ENCODE assay signal across 13 cellular contexts in the genomic region with DNA sequence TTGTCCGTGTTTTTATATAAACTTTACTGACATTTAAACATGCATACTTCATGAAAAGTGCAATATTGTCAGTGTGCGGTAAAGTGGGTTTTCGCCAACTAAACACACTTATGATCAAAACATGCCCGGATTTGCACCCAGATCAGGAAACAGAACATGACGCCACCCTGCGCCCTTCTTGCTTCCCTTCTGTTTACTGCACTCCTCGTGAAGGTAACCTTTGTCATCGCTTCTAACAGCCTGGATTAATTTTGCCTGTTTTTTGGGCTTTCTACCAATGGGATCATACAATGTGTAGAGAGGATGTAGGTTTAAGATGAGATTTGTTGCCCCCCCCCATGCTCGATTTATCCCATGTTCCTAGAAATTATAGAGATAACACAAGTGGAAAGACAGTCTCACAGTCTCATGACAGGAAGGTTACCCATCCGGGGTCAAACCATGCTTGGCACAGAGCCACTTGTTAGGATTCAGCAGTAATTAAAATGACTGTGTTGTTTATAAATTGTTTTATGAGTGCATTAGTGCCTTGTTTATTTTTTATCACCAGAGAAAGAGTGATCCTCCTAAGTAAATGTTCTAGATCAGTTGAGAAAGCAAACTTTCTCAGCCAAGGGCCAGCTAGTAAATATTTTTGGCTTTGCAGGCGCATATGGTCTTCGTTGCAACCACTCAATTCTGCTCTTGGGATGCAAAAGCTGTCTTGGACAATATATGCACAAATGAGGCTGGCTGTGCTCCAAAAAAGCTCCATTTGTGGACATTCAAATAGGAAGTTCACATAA.
DNase-seq lines count a peak whose midpoint lies in the region; ATAC-seq and TF ChIP-seq lines count a peak whose summit lies in the region.
"Had no signal": no experiment of that assay in that cellular context is flagged by ENCODE, and none has a peak within 500 bp of the region (broad histone marks: within the 10 kb centered on the region; RNA-seq: fewer than 3 reads in every experiment).

No MANE protein-coding gene starts in this region.

- no peaks in the 10 kb centered on the region for H3K27me3 Mint-ChIP-seq in activated T-cell treated with anti-CD3 and anti-CD28 coated beads, Interleukin-2, amount 50 U/mL, for 24 hours
- H3K27me3 Mint-ChIP-seq in activated T-cell treated with anti-CD3 and anti-CD28 coated beads, Interleukin-2, amount 50 U/mL, for 4 hours (ENCODE audit: low read depth) = no peaks in the 10 kb centered on the region
- H3K27me3 Mint-ChIP-seq: activated CD4-positive, alpha-beta memory T cell treated with anti-CD3 and anti-CD28 coated beads for 36 hours had no signal

- H3K4me1 ChIP-seq in hepatocyte (ENCODE audit: insufficient read depth) (peaks cover 14% of the 10 kb centered on the region), thoracic aorta (ENCODE audit: control insufficient read depth in 1 of 2, low read depth in 2 of 2) (peaks cover 15 to 23% of the 10 kb centered on the region in 2 donors)

- no peak overlapping the region for H2AFZ ChIP-seq in hepatocyte

- H3K9me3 ChIP-seq in hepatocyte (ENCODE audit: low read depth) (no peaks in the 10 kb centered on the region), thoracic aorta (no peaks in the 10 kb centered on the region)
- H3K9me3 ChIP-seq: neutrophil had no signal

- no peak overlapping the region for H3K4me3 ChIP-seq in hepatocyte
- H3K4me3 ChIP-seq in thoracic aorta = peak overlapping the region; percentile 20

- peaks cover 2% of the 10 kb centered on the region for H3K9me3 Mint-ChIP-seq in activated T-cell treated with anti-CD3 and anti-CD28 coated beads, Interleukin-2, amount 50 U/mL, for 24 hours
- no peaks in the 10 kb centered on the region for H3K9me3 Mint-ChIP-seq in activated T-cell treated with anti-CD3 and anti-CD28 coated beads, Interleukin-2, amount 50 U/mL, for 4 hours
- no peaks in the 10 kb centered on the region for H3K9me3 Mint-ChIP-seq in stimulated activated effector memory CD8-positive, alpha-beta T cell treated with anti-CD3 and anti-CD28 coated beads, Interleukin-12 subunit alpha, Interleukin-12 subunit beta, amount 100 ng/mL, for 72 hours

- no peaks in the 10 kb centered on the region for H3K9me2 ChIP-seq in hepatocyte (replicated peaks; ENCODE audit: insufficient read depth)

- no peak for DNase-seq in activated T-cell treated with anti-CD3 and anti-CD28 coated beads, Interleukin-2, amount 50 U/mL, for 24 hours
- DNase-seq in activated T-cell treated with anti-CD3 and anti-CD28 coated beads, Interleukin-2, amount 50 U/mL, for 4 hours = no peak
- peak; percentile 35 for DNase-seq in amniotic epithelial cell (ENCODE audit: low read depth)
- DNase-seq in hepatocyte (ENCODE audit: low spot score) = peak; percentile 53
- no peak for DNase-seq in thoracic aorta (ENCODE audit: low spot score)
- no peak for DNase-seq in 8988T
- DNase-seq in NAMALWA (ENCODE audit: low spot score) = no peak
- no peak for DNase-seq in stimulated activated effector memory CD8-positive, alpha-beta T cell treated with anti-CD3 and anti-CD28 coated beads, Interleukin-12 subunit alpha, Interleukin-12 subunit beta, amount 100 ng/mL, for 72 hours (ENCODE audit: low spot score in 2 of 2)
- DNase-seq: activated CD4-positive, alpha-beta memory T cell treated with anti-CD3 and anti-CD28 coated beads for 36 hours; C1 segment of cervical spinal cord; NCI-H1930; SIG-M5 had no signal

- H3K4me3 Mint-ChIP-seq in activated T-cell treated with anti-CD3 and anti-CD28 coated beads, Interleukin-2, amount 50 U/mL, for 24 hours = no peak overlapping the region
- no peak overlapping the region for H3K4me3 Mint-ChIP-seq in activated T-cell treated with anti-CD3 and anti-CD28 coated beads, Interleukin-2, amount 50 U/mL, for 4 hours
- no peak overlapping the region for H3K4me3 Mint-ChIP-seq in stimulated activated effector memory CD8-positive, alpha-beta T cell treated with anti-CD3 and anti-CD28 coated beads, Interleukin-12 subunit alpha, Interleukin-12 subunit beta, amount 100 ng/mL, for 72 hours
- H3K4me3 Mint-ChIP-seq: activated CD4-positive, alpha-beta memory T cell treated with anti-CD3 and anti-CD28 coated beads for 36 hours had no signal

- no peak for ATAC-seq in activated T-cell treated with anti-CD3 and anti-CD28 coated beads, Interleukin-2, amount 50 U/mL, for 4 hours
- ATAC-seq in thoracic aorta (ENCODE audit: insufficient number of reproducible peaks, low FRiP score, low read depth) = no peak
- ATAC-seq in stimulated activated effector memory CD8-positive, alpha-beta T cell treated with anti-CD3 and anti-CD28 coated beads, Interleukin-12 subunit alpha, Interleukin-12 subunit beta, amount 100 ng/mL, for 72 hours = no peak

- peaks cover 70% of the 10 kb centered on the region for H3K36me3 Mint-ChIP-seq in activated T-cell treated with anti-CD3 and anti-CD28 coated beads, Interleukin-2, amount 50 U/mL, for 24 hours (ENCODE audit: low read depth)
- peaks cover 38% of the 10 kb centered on the region for H3K36me3 Mint-ChIP-seq in activated T-cell treated with anti-CD3 and anti-CD28 coated beads, Interleukin-2, amount 50 U/mL, for 4 hours (ENCODE audit: insufficient read depth)
- H3K36me3 Mint-ChIP-seq in stimulated activated effector memory CD8-positive, alpha-beta T cell treated with anti-CD3 and anti-CD28 coated beads, Interleukin-12 subunit alpha, Interleukin-12 subunit beta, amount 100 ng/mL, for 72 hours = peaks cover 6% of the 10 kb centered on the region

- H3K27me3 ChIP-seq in hepatocyte (no peaks in the 10 kb centered on the region), thoracic aorta (replicated peaks; ENCODE audit: insufficient read depth) (no peaks in the 10 kb centered on the region)
- H3K27me3 ChIP-seq: neutrophil had no signal

- TF ChIP-seq CTCF in hepatocyte (IDR thresholded peaks at IDR 0.05; ENCODE audit: poor library complexity) = no peak
- no peak for TF ChIP-seq CTCF in thoracic aorta (IDR thresholded peaks at IDR 0.05)

- H3K4me2 ChIP-seq in hepatocyte = no peak overlapping the region

- no peaks in the 10 kb centered on the region for H4K20me1 ChIP-seq in hepatocyte (ENCODE audit: insufficient read depth, poor library complexity, severe bottlenecking)

- no peaks in the 10 kb centered on the region for H3K36me3 ChIP-seq in hepatocyte (replicated peaks; ENCODE audit: insufficient read depth, low read depth)
- no peaks in the 10 kb centered on the region for H3K36me3 ChIP-seq in thoracic aorta
- H3K36me3 ChIP-seq: neutrophil had no signal

- H3K4me1 Mint-ChIP-seq in activated T-cell treated with anti-CD3 and anti-CD28 coated beads, Interleukin-2, amount 50 U/mL, for 24 hours (ENCODE audit: low read depth) = peaks cover 37% of the 10 kb centered on the region
- peaks cover 27% of the 10 kb centered on the region for H3K4me1 Mint-ChIP-seq in activated T-cell treated with anti-CD3 and anti-CD28 coated beads, Interleukin-2, amount 50 U/mL, for 4 hours (ENCODE audit: low read depth)
- H3K4me1 Mint-ChIP-seq in stimulated activated effector memory CD8-positive, alpha-beta T cell treated with anti-CD3 and anti-CD28 coated beads, Interleukin-12 subunit alpha, Interleukin-12 subunit beta, amount 100 ng/mL, for 72 hours = peaks cover 21% of the 10 kb centered on the region

- H3K27ac ChIP-seq in hepatocyte (peak overlapping the region; percentile 47), thoracic aorta (peak overlapping the region; percentile 26 to 59)
- H3K27ac ChIP-seq: neutrophil had no signal

- peak overlapping the region; percentile 10 for H3K27ac Mint-ChIP-seq in activated T-cell treated with anti-CD3 and anti-CD28 coated beads, Interleukin-2, amount 50 U/mL, for 24 hours
- no peak overlapping the region for H3K27ac Mint-ChIP-seq in stimulated activated effector memory CD8-positive, alpha-beta T cell treated with anti-CD3 and anti-CD28 coated beads, Interleukin-12 subunit alpha, Interleukin-12 subunit beta, amount 100 ng/mL, for 72 hours
- H3K27ac Mint-ChIP-seq: activated CD4-positive, alpha-beta memory T cell treated with anti-CD3 and anti-CD28 coated beads for 36 hours had no signal

- WGBS in hepatocyte (ENCODE audit: low lambda C conversion rate, missing lambda C conversion rate) = 63% methylated on average over 12 of the region's 12 CpGs

- H3K79me2 ChIP-seq in hepatocyte = peaks cover 5% of the 10 kb centered on the region

Comparison
In these comparisons a context has a peak if more than half of its experiments do, and no peak if none do; other contexts are left out.
1. DNase-seq: peak in amniotic epithelial cell (single experiment) and hepatocyte (single experiment); none in activated T-cell treated with anti-CD3 and anti-CD28 coated beads, Interleukin-2, amount 50 U/mL, for 24 hours (single experiment), activated T-cell treated with anti-CD3 and anti-CD28 coated beads, Interleukin-2, amount 50 U/mL, for 4 hours (single experiment), thoracic aorta (single experiment), 8988T (single experiment), NAMALWA (single experiment) and stimulated activated effector memory CD8-positive, alpha-beta T cell treated with anti-CD3 and anti-CD28 coated beads, Interleukin-12 subunit alpha, Interleukin-12 subunit beta, amount 100 ng/mL, for 72 hours (0 of 2).